In the genomic region with DNA sequence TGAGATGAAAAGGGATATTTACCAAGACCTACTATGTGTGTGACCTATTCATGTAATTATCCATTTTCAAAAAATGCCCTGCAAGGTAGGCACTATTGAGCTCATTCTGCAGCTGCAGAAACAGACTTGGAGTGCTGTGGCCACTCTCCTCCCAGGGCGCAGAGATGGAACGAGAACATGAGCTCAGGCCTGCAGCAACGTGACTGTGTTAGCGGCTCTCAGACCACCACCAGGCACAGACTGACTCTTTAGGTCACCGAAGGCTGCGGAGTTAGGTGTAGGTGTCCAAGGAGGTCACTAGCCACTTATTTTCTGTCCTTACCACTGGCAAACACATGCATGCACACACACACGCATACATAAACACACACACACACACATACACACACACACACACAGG, we compare ENCODE assay signal across 29 cellular contexts.
"Had no signal": no experiment of that assay in that cellular context is flagged by ENCODE, and none has a peak within 500 bp of the region (broad histone marks: within the 10 kb centered on the region; RNA-seq: fewer than 3 reads in every experiment).

No MANE protein-coding gene starts in this region.

- H3K27ac Mint-ChIP-seq: memory B cell; mesothelial cell of epicardium; naive B cell; natural killer cell treated with Interleukin-12 subunit alpha and Interleukin-12 subunit beta and Interleukin-15 and Interleukin-18, amount 100 ng/mL, for 72 hours; stimulated activated effector memory CD8-positive, alpha-beta T cell treated with anti-CD3 and anti-CD28 coated beads, Interleukin-12 subunit alpha, Interleukin-12 subunit beta, amount 100 ng/mL, for 72 hours had no signal

- H3K4me1 ChIP-seq: esophagus muscularis mucosa, foreskin keratinocyte, gastroesophageal sphincter, heart left ventricle, pancreas, tibial nerve, upper lobe of left lung had no signal

- H3K36me3 Mint-ChIP-seq: memory B cell; mesothelial cell of epicardium; natural killer cell treated with Interleukin-12 subunit alpha and Interleukin-12 subunit beta and Interleukin-15 and Interleukin-18, amount 100 ng/mL, for 72 hours; stimulated activated effector memory CD8-positive, alpha-beta T cell treated with anti-CD3 and anti-CD28 coated beads, Interleukin-12 subunit alpha, Interleukin-12 subunit beta, amount 100 ng/mL, for 72 hours had no signal

- H3K9me3 Mint-ChIP-seq: natural killer cell treated with Interleukin-12 subunit alpha and Interleukin-12 subunit beta and Interleukin-15 and Interleukin-18, amount 100 ng/mL, for 72 hours; stimulated activated effector memory CD8-positive, alpha-beta T cell treated with anti-CD3 and anti-CD28 coated beads, Interleukin-12 subunit alpha, Interleukin-12 subunit beta, amount 100 ng/mL, for 72 hours had no signal

- H3K36me3 ChIP-seq: esophagus muscularis mucosa, gastroesophageal sphincter, heart left ventricle, neutrophil, pancreas, sigmoid colon, thoracic aorta, tibial nerve, upper lobe of left lung had no signal

- H3K4me3 ChIP-seq: coronary artery, esophagus muscularis mucosa, gastroesophageal sphincter, heart left ventricle, lung, mucosa of descending colon, pancreas, sigmoid colon, thoracic aorta, tibial nerve, upper lobe of left lung had no signal

- H3K4me1 Mint-ChIP-seq: memory B cell; stimulated activated effector memory CD8-positive, alpha-beta T cell treated with anti-CD3 and anti-CD28 coated beads, Interleukin-12 subunit alpha, Interleukin-12 subunit beta, amount 100 ng/mL, for 72 hours had no signal

- H3K9me3 ChIP-seq: esophagus muscularis mucosa, gastroesophageal sphincter, heart left ventricle, mucosa of descending colon, neutrophil, pancreas, sigmoid colon, thoracic aorta, tibial nerve, upper lobe of left lung had no signal

- H3K4me3 Mint-ChIP-seq: memory B cell; mesothelial cell of epicardium; naive B cell; natural killer cell treated with Interleukin-12 subunit alpha and Interleukin-12 subunit beta and Interleukin-15 and Interleukin-18, amount 100 ng/mL, for 72 hours; stimulated activated effector memory CD8-positive, alpha-beta T cell treated with anti-CD3 and anti-CD28 coated beads, Interleukin-12 subunit alpha, Interleukin-12 subunit beta, amount 100 ng/mL, for 72 hours had no signal

- FAIRE-seq: endothelial cell of umbilical vein, keratinocyte, pancreas, urothelium cell line had no signal

- H3K27ac ChIP-seq: coronary artery, esophagus muscularis mucosa, foreskin keratinocyte, gastroesophageal sphincter, heart left ventricle, neutrophil, pancreas, sigmoid colon, thoracic aorta, tibial nerve, upper lobe of left lung had no signal

- H3K27me3 ChIP-seq: foreskin keratinocyte, pancreas, tibial nerve, upper lobe of left lung had no signal

- DNase-seq: dermis blood vessel endothelial cell; effector memory CD4-positive, alpha-beta T cell; foreskin keratinocyte; heart left ventricle; hippocampal formation; left ventricle myocardium superior; naive B cell; pancreas; sigmoid colon; stimulated activated CD4-positive, alpha-beta T cell treated with anti-CD3 and anti-CD28 coated beads, Interleukin-2, amount 100 ng/mL, for 24 hours; stimulated activated CD4-positive, alpha-beta T cell treated with anti-CD3 and anti-CD28 coated beads, Interleukin-4, amount 100 ng/mL, for 24 hours; stimulated activated naive CD4-positive, alpha-beta T cell treated with Interleukin-2 at 50 U/mL for 16 hours; substantia nigra; upper lobe of left lung had no signal
